19 cellular contexts compared by ENCODE assay signal in the genomic region with DNA sequence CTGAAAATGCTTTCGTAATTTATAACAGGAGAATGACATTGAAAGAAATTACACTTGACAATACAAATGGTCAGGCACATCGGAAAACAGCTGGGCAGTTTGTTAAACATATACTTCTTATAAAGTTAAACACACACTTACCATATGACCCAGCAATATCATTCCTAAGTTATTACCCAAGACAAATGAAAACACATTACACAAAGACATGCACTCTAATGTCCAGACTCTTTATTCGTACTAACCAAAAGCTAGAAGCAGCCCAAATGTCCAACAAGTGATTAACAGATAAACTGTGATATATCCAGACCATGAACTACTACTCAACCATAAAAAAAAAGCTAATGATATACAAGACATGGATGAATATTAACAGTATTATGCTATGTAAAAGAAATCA. TPM values are rescaled to one million over a fixed set of nuclear protein-coding genes. Genes with fewer than 3 reads are reported as not detected.
DNase-seq lines count a peak whose midpoint lies in the region; ATAC-seq, FAIRE-seq and TF ChIP-seq lines count a peak whose summit lies in the region.
"Had no signal": no experiment of that assay in that cellular context is flagged by ENCODE, and none has a peak within 500 bp of the region (broad histone marks: within the 10 kb centered on the region; RNA-seq: fewer than 3 reads in every experiment).

No MANE protein-coding gene starts in this region.

- no peak overlapping the region for H3K9ac ChIP-seq in astrocyte (ENCODE audit: low read length)

- DNase-seq in AG10803 (ENCODE audit: low read depth): peak; percentile 13
- no peak for DNase-seq in H54 (ENCODE audit: insufficient read length, low spot score)
- DNase-seq in astrocyte (ENCODE audit: low read depth): peak; percentile 55
- no peak for DNase-seq in immature natural killer cell
- no peak for DNase-seq in left lobe of liver (ENCODE audit: low spot score)
- DNase-seq: activated CD4-positive, alpha-beta T cell treated with anti-CD3 and anti-CD28 coated beads for 4 hours; activated naive CD8-positive, alpha-beta T cell treated with anti-CD3 and anti-CD28 coated beads, Interleukin-2, amount 10 ng/mL, durations not matched to agents 7 days and 5 days; DMS153; kidney glomerular epithelial cell; mucosa of descending colon; NCI-H187 treated with DMSO at 0.1 percent for 48 hours; NCI-H510A treated with DMSO at 0.1 percent for 48 hours; ovary; stimulated activated CD4-positive, alpha-beta T cell treated with anti-CD3 and anti-CD28 coated beads, Interleukin-12 subunit alpha, Interleukin-12 subunit beta, amount 100 ng/mL, for 4 hours; stomach had no signal

- peak overlapping the region; percentile 51 for H3K4me2 ChIP-seq in astrocyte (ENCODE audit: low read length)

- ATAC-seq in HG02852 (IDR thresholded peaks at IDR 0.05; ENCODE audit: unreplicated experiment): no peak
- ATAC-seq in GM21423 (IDR thresholded peaks at IDR 0.05; ENCODE audit: unreplicated experiment): no peak
- no peak for ATAC-seq in HG03378 (IDR thresholded peaks at IDR 0.05; ENCODE audit: unreplicated experiment)
- ATAC-seq in left lobe of liver: no peak
- ATAC-seq: mucosa of descending colon had no signal

- H3K9me3 ChIP-seq in astrocyte (ENCODE audit: insufficient read depth, low read depth, low read length): no peaks in the 10 kb centered on the region
- H3K9me3 ChIP-seq: ovary, vagina had no signal

- H3K9me3 Mint-ChIP-seq in astrocyte (ENCODE audit: unreplicated experiment): no peaks in the 10 kb centered on the region
- peaks cover 0 to under 1% (median 0%) of the 10 kb centered on the region in 6 donors for H3K9me3 Mint-ChIP-seq in immature natural killer cell

- H3K27me3 ChIP-seq in astrocyte (ENCODE audit: insufficient read depth, low read length): no peaks in the 10 kb centered on the region
- H3K27me3 ChIP-seq: ovary, stomach, vagina had no signal

- FAIRE-seq in H54 (lab: Jason Lieb, UNC) (peak; percentile 72), astrocyte (lab: Jason Lieb, UNC) (peak; percentile 74)

- no peak overlapping the region for H3K27ac Mint-ChIP-seq in astrocyte (ENCODE audit: unreplicated experiment)
- peak overlapping the region in 5 of 6 donors; percentile 56 to 82 (median 80) for H3K27ac Mint-ChIP-seq in immature natural killer cell
- H3K27ac Mint-ChIP-seq: activated naive CD8-positive, alpha-beta T cell treated with anti-CD3 and anti-CD28 coated beads, Interleukin-2, amount 10 ng/mL, durations not matched to agents 7 days and 5 days had no signal

- no peak overlapping the region for H2AFZ ChIP-seq in astrocyte (ENCODE audit: low read depth, low read length)

- H4K20me1 ChIP-seq in astrocyte (ENCODE audit: insufficient read depth, low read length): peaks cover 18% of the 10 kb centered on the region

- no peaks in the 10 kb centered on the region for H3K27me3 Mint-ChIP-seq in astrocyte (ENCODE audit: low read depth, unreplicated experiment)
- no peaks in the 10 kb centered on the region for H3K27me3 Mint-ChIP-seq in immature natural killer cell (ENCODE audit: low read depth in 3 of 3)

- peaks cover 75% of the 10 kb centered on the region for H3K79me2 ChIP-seq in astrocyte (ENCODE audit: insufficient read depth, low read length)

- H3K4me1 Mint-ChIP-seq in astrocyte (ENCODE audit: low read depth, unreplicated experiment) (peaks cover 17% of the 10 kb centered on the region), immature natural killer cell (peaks cover 53 to 84% of the 10 kb centered on the region in 2 donors)

- H3K36me3 ChIP-seq in astrocyte (ENCODE audit: insufficient read depth, low read length): no peaks in the 10 kb centered on the region
- H3K36me3 ChIP-seq: ovary, vagina had no signal

- H3K4me3 ChIP-seq in AG10803 (ENCODE audit: low read length): no peak overlapping the region
- H3K4me3 ChIP-seq in astrocyte (ENCODE audit: insufficient read depth, low read depth, low read length): no peak overlapping the region
- H3K4me3 ChIP-seq: mucosa of descending colon, ovary, stomach, vagina had no signal

- H3K4me1 ChIP-seq in astrocyte (ENCODE audit: insufficient read depth, low read length): peaks cover 11% of the 10 kb centered on the region

- peak overlapping the region; percentile 16 for H3K27ac ChIP-seq in astrocyte (ENCODE audit: low read depth, low read length)
- H3K27ac ChIP-seq: ovary, stomach, vagina had no signal

- H3K36me3 Mint-ChIP-seq in astrocyte (ENCODE audit: low read depth, unreplicated experiment): no peaks in the 10 kb centered on the region
- H3K36me3 Mint-ChIP-seq in immature natural killer cell: peaks cover 0 to 5% (median 5%) of the 10 kb centered on the region in 3 donors

- TF ChIP-seq CTCF in AG10803 (conservative IDR thresholded peaks at IDR 0.05; ENCODE audit: low read length): no peak
- no peak for TF ChIP-seq CTCF in astrocyte (IDR thresholded peaks at IDR 0.05; ENCODE audit: insufficient read depth, low read depth, low read length)

- no peak for TF ChIP-seq POLR2A in H54 (IDR thresholded peaks at IDR 0.05; ENCODE audit: low read depth, low read length)

- H3K4me3 Mint-ChIP-seq in astrocyte (ENCODE audit: unreplicated experiment): no peak overlapping the region
- H3K4me3 Mint-ChIP-seq in immature natural killer cell: peak overlapping the region in 3 of 5 donors; percentile 31 to 56 (median 48)
- H3K4me3 Mint-ChIP-seq: activated naive CD8-positive, alpha-beta T cell treated with anti-CD3 and anti-CD28 coated beads, Interleukin-2, amount 10 ng/mL, durations not matched to agents 7 days and 5 days had no signal

RNA-seq across cellular contexts. Expression of gene AKT3, which starts 8.5 kb away (rescaled TPM):
- total RNA-seq in astrocyte (62.2 and 64.5 TPM in 2 replicates), left lobe of liver (7.5 TPM)
- polyA plus RNA-seq in immature natural killer cell: 1 to 10 TPM; 2.5 to 7.3 (median 5.2) TPM

Comparison
In these comparisons a context has a peak if more than half of its experiments do, and no peak if none do; other contexts are left out.
1. DNase-seq: peak in AG10803 (single experiment) and astrocyte (single experiment); none in H54 (single experiment), immature natural killer cell (0 of 3) and left lobe of liver (single experiment).